ENCODE assay signal across 8 cellular contexts in the genomic region with DNA sequence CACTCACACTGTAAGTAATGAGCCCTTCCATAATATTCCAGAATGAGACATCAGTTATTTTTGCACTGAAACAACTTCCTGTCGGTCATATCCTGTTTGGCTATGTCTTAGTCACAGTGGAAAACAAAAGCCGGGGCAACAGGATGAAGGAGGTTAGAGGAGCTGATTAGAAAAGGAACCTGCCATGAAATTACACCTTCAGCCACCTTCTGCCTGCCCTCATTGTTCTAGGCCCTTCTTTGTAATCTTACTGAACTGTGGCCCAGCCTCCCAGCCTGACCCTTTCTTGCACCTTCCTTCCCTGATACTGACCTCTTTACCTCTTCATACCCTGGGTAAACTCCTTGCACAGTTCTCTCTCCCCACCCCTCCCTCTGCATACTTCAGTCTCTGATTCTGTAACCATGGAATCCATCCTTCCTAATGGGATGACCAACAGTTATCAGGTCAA.
A peak's percentile ranks its signal among the peaks of the same experiment; 100 is the strongest.
DNase-seq lines count a peak whose midpoint lies in the region; ATAC-seq and TF ChIP-seq lines count a peak whose summit lies in the region.

No MANE protein-coding gene starts in this region.

- H3K23ac ChIP-seq in trophoblast cell (ENCODE audit: low read length) = no peak overlapping the region

- no peak overlapping the region for H2BK120ac ChIP-seq in trophoblast cell (ENCODE audit: insufficient read depth, low read length, poor library complexity)

- H3K9me3 ChIP-seq in esophagus (ENCODE audit: control insufficient read depth in 2 of 2, insufficient read depth in 1 of 2, low read depth in 1 of 2, low read length in 1 of 2) (no peaks in the 10 kb centered on the region), trophoblast cell (ENCODE audit: insufficient read depth, low read depth, low read length) (no peaks in the 10 kb centered on the region)

- H2BK5ac ChIP-seq in trophoblast cell (ENCODE audit: low read depth, low read length, poor library complexity) = no peak overlapping the region

- no peaks in the 10 kb centered on the region for H3K9me3 Mint-ChIP-seq in activated CD4-positive, alpha-beta T cell treated with anti-CD3 and anti-CD28 coated beads for 36 hours (ENCODE audit: low read depth)
- H3K9me3 Mint-ChIP-seq in WTC11 = no peaks in the 10 kb centered on the region

- no peaks in the 10 kb centered on the region for H3K79me1 ChIP-seq in trophoblast cell (ENCODE audit: low read length)

- H3K27me3 ChIP-seq in esophagus (ENCODE audit: control insufficient read depth in 1 of 2, insufficient read depth in 2 of 2, low read length in 2 of 2) (no peaks in the 10 kb centered on the region), trophoblast cell (ENCODE audit: insufficient read depth, low read length) (no peaks in the 10 kb centered on the region)

- H3K9ac ChIP-seq in trophoblast cell (ENCODE audit: low read length) = no peak overlapping the region

- peaks cover 31% of the 10 kb centered on the region for H3K36me3 Mint-ChIP-seq in activated CD4-positive, alpha-beta T cell treated with anti-CD3 and anti-CD28 coated beads for 36 hours (ENCODE audit: low read depth)
- H3K36me3 Mint-ChIP-seq in WTC11 = no peaks in the 10 kb centered on the region

- no peaks in the 10 kb centered on the region for H3K79me2 ChIP-seq in trophoblast cell (ENCODE audit: control insufficient read depth, insufficient read depth, low read length, poor library complexity)

- no peak overlapping the region for H4K91ac ChIP-seq in trophoblast cell (ENCODE audit: low read depth, low read length)

- no peak overlapping the region for H3K14ac ChIP-seq in trophoblast cell (ENCODE audit: low read length)

- peaks cover 51% of the 10 kb centered on the region for H3K4me1 Mint-ChIP-seq in activated CD4-positive, alpha-beta T cell treated with anti-CD3 and anti-CD28 coated beads for 36 hours
- H3K4me1 Mint-ChIP-seq in WTC11 = peaks cover 9% of the 10 kb centered on the region

- peak overlapping the region; percentile 6 for H2AFZ ChIP-seq in trophoblast cell (ENCODE audit: insufficient read depth, low read length, poor library complexity)

- no peak overlapping the region for H4K12ac ChIP-seq in trophoblast cell (ENCODE audit: low read depth, low read length)

- H3K4me1 ChIP-seq in esophagus (ENCODE audit: control insufficient read depth in 2 of 2, insufficient read depth in 2 of 2, low read length in 1 of 2) = peaks cover 0 to 4% of the 10 kb centered on the region in 2 donors
- H3K4me1 ChIP-seq in trophoblast cell (ENCODE audit: control insufficient read depth in 1 of 2, insufficient read depth in 2 of 2, low read length in 2 of 2) = peaks cover 3 to 8% of the 10 kb centered on the region in 2 experiments

- no peak overlapping the region for H3K4me2 ChIP-seq in trophoblast cell (ENCODE audit: low read length)

- no peak overlapping the region for H2BK12ac ChIP-seq in trophoblast cell (ENCODE audit: low read length)

- peak; percentile 56 for DNase-seq in activated CD4-positive, alpha-beta T cell treated with anti-CD3 and anti-CD28 coated beads for 36 hours
- DNase-seq in activated CD4-positive, alpha-beta T cell treated with anti-CD3 and anti-CD28 coated beads for 1 hour = no peak
- DNase-seq in WTC11 (ENCODE audit: low spot score) (no peak), trophoblast cell (peak in 1 of 2 donors; percentile 9), G401 (ENCODE audit: low spot score) (no peak), T1000 (lab: John Stamatoyannopoulos, UW) (no peak), MV-4-11 (lab: John Stamatoyannopoulos, UW) (no peak)

- peak; percentile 89 for ATAC-seq in activated CD4-positive, alpha-beta T cell treated with anti-CD3 and anti-CD28 coated beads for 36 hours
- peak; percentile 53 for ATAC-seq in WTC11

- H4K8ac ChIP-seq in trophoblast cell (ENCODE audit: low read depth, low read length) = no peak overlapping the region

- H3K27me3 Mint-ChIP-seq in activated CD4-positive, alpha-beta T cell treated with anti-CD3 and anti-CD28 coated beads for 36 hours = no peaks in the 10 kb centered on the region
- H3K27me3 Mint-ChIP-seq in WTC11 (ENCODE audit: low read depth) = no peaks in the 10 kb centered on the region

- CTCF ChIA-PET in activated CD4-positive, alpha-beta T cell treated with anti-CD3 and anti-CD28 coated beads for 36 hours (lab: Charles Lee) = interaction anchor here (1.2 to 1.6 kb wide), 3 partner anchors 9 to 67 kb away, joined by 4 to 9 read pairs (median 5); no protein-coding TSS in a partner anchor
- CTCF ChIA-PET in WTC11 (lab: Charles Lee) = interaction anchor here (0.5 kb wide), 1 partner anchor 22 kb away, joined by 3 read pairs; no protein-coding TSS in a partner anchor

- intact Hi-C loops in activated CD4-positive, alpha-beta T cell treated with anti-CD3 and anti-CD28 coated beads for 36 hours (cut with DNase I, micrococcal nuclease) = loop anchor here (2.0 to 5.0 kb wide), 3 partner anchors 87 to 176 kb away; no protein-coding TSS in a partner anchor

- H2AK5ac ChIP-seq in trophoblast cell (ENCODE audit: low read length) = no peak overlapping the region

- H3K4me3 ChIP-seq in esophagus (ENCODE audit: low read depth in 1 of 2, low read length in 2 of 2) (no peak overlapping the region), trophoblast cell (ENCODE audit: low read depth, low read length) (no peak overlapping the region)

- H3K4ac ChIP-seq in trophoblast cell (ENCODE audit: low read depth, low read length) = no peak overlapping the region

- H3K4me3 Mint-ChIP-seq in activated CD4-positive, alpha-beta T cell treated with anti-CD3 and anti-CD28 coated beads for 36 hours = peak overlapping the region; percentile 2
- H3K4me3 Mint-ChIP-seq in WTC11 = no peak overlapping the region

- H3K27ac Mint-ChIP-seq in activated CD4-positive, alpha-beta T cell treated with anti-CD3 and anti-CD28 coated beads for 36 hours = peak overlapping the region; percentile 90
- H3K27ac Mint-ChIP-seq in WTC11 = peak overlapping the region; percentile 4; the same call in 1 of the 2 replicates

- H3K18ac ChIP-seq in trophoblast cell (ENCODE audit: low read length) = no peak overlapping the region

- in situ Hi-C loops in G401 (cut with HindIII; ENCODE audit: low sequenced_read_pairs) = no loop called here

- H3K27ac ChIP-seq in esophagus (ENCODE audit: low read depth in 2 of 2, low read length in 1 of 2) = peak overlapping the region; percentile 49 to 76
- no peak overlapping the region for H3K27ac ChIP-seq in trophoblast cell (ENCODE audit: low read depth, low read length)

- POLR2A ChIA-PET in activated CD4-positive, alpha-beta T cell treated with anti-CD3 and anti-CD28 coated beads for 36 hours (lab: Charles Lee) = no interaction called here
- POLR2A ChIA-PET in WTC11 (lab: Charles Lee) = no interaction called here

- no peak for TF ChIP-seq CTCF in WTC11 (IDR thresholded peaks at IDR 0.05)

- 31 to 42% methylated on average over 2 of the region's 2 CpGs for WGBS in esophagus, 2 donors
- WGBS in trophoblast cell (ENCODE audit: extremely low coverage, insufficient coverage, insufficient read length) = no CpG with 5 or more reads among the region's 2 CpGs

- H3K36me3 ChIP-seq in esophagus (ENCODE audit: control insufficient read depth in 2 of 2, insufficient read depth in 2 of 2, low read length in 1 of 2) (no peaks in the 10 kb centered on the region), trophoblast cell (ENCODE audit: control insufficient read depth in 1 of 2, insufficient read depth in 2 of 2, low read length in 2 of 2) (peaks cover 3 to 9% of the 10 kb centered on the region in 2 experiments)

TF ChIP-seq in WTC11, 78 proteins besides CTCF, POLR2A, EP300 and RAD21:
- TF ChIP-seq ATF3 (CRISPR knock-in tag; conservative IDR thresholded peaks at IDR 0.05) = no peak
- no peak for TF ChIP-seq AFF4 (CRISPR knock-in tag; IDR thresholded peaks at IDR 0.05; ENCODE audit: borderline replicate concordance)
- no peak for TF ChIP-seq RELA (CRISPR knock-in tag; IDR thresholded peaks at IDR 0.05; ENCODE audit: borderline replicate concordance)
- TF ChIP-seq, protein P1, sequence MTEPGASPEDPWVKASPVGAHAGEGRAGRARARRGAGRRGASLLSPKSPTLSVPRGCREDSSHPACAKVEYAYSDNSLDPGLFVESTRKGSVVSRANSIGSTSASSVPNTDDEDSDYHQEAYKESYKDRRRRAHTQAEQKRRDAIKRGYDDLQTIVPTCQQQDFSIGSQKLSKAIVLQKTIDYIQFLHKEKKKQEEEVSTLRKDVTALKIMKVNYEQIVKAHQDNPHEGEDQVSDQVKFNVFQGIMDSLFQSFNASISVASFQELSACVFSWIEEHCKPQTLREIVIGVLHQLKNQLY (CRISPR knock-in tag; IDR thresholded peaks at IDR 0.05) = no peak
